Comparison of ENCODE assay signal across 2 cellular contexts in the genomic region with DNA sequence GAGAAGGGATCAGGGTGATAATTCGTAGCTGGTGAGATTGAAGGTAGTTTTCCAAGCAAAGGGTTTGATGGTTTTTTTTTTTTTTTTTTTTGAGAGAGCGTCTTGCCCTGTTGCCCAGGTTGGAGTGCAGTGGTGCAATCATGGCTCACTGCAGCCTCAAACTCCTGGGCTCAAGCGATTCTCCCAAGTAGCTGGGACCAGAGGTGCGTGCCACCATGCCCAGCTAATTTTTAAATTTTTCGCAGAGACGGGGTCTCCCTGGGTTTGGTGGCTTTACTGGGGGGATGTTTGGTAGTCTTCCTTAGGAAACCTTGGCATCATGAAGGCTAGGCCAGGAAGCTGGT.
TF ChIP-seq lines count a peak whose summit lies in the region.

No MANE protein-coding gene starts in this region.

TF ChIP-seq in GM23338, 12 proteins besides CTCF, POLR2A, EP300 and RAD21:
- TF ChIP-seq ZNF331 (CRISPR knock-in tag; IDR thresholded peaks at IDR 0.05; ENCODE audit: low read depth) = no peak
TF ChIP-seq in GM23338: peak in this region for 0.

TF ChIP-seq in HepG2, 621 proteins besides CTCF, POLR2A, EP300 and RAD21:
- no peak for TF ChIP-seq PHF8 (CRISPR knock-in tag; IDR thresholded peaks at IDR 0.05)
- no peak for TF ChIP-seq ZNF207 (IDR thresholded peaks at IDR 0.05; ENCODE audit: borderline replicate concordance)
- TF ChIP-seq NKX3-1 (CRISPR knock-in tag; IDR thresholded peaks at IDR 0.05) = no peak
- TF ChIP-seq TBL1XR1 (IDR thresholded peaks at IDR 0.05; ENCODE audit: borderline replicate concordance, low read length, partially characterized antibody) = no peak
- no peak for TF ChIP-seq GTF2F1 (IDR thresholded peaks at IDR 0.05; ENCODE audit: low read length)
- TF ChIP-seq THAP11 (CRISPR knock-in tag; IDR thresholded peaks at IDR 0.05) = no peak
- TF ChIP-seq NCOA2 (CRISPR knock-in tag; IDR thresholded peaks at IDR 0.05) = no peak
- no peak for TF ChIP-seq DNMT1 (CRISPR knock-in tag; IDR thresholded peaks at IDR 0.05)
- no peak for TF ChIP-seq ARNT (IDR thresholded peaks at IDR 0.05)
- TF ChIP-seq, protein P1, sequence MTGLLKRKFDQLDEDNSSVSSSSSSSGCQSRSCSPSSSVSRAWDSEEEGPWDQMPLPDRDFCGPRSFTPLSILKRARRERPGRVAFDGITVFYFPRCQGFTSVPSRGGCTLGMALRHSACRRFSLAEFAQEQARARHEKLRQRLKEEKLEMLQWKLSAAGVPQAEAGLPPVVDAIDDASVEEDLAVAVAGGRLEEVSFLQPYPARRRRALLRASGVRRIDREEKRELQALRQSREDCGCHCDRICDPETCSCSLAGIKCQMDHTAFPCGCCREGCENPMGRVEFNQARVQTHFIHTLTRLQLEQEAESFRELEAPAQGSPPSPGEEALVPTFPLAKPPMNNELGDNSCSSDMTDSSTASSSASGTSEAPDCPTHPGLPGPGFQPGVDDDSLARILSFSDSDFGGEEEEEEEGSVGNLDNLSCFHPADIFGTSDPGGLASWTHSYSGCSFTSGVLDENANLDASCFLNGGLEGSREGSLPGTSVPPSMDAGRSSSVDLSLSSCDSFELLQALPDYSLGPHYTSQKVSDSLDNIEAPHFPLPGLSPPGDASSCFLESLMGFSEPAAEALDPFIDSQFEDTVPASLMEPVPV (CRISPR knock-in tag; IDR thresholded peaks at IDR 0.05) = peak; percentile 13; the same call in 1 of the 2 replicates
- TF ChIP-seq, protein P2, sequence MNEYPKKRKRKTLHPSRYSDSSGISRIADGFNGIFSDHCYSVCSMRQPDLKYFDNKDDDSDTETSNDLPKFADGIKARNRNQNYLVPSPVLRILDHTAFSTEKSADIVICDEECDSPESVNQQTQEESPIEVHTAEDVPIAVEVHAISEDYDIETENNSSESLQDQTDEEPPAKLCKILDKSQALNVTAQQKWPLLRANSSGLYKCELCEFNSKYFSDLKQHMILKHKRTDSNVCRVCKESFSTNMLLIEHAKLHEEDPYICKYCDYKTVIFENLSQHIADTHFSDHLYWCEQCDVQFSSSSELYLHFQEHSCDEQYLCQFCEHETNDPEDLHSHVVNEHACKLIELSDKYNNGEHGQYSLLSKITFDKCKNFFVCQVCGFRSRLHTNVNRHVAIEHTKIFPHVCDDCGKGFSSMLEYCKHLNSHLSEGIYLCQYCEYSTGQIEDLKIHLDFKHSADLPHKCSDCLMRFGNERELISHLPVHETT (CRISPR knock-in tag; conservative IDR thresholded peaks at IDR 0.05) = no peak
- no peak for TF ChIP-seq MAF1 (CRISPR knock-in tag; IDR thresholded peaks at IDR 0.05; ENCODE audit: borderline replicate concordance)
- TF ChIP-seq RELA (CRISPR knock-in tag; IDR thresholded peaks at IDR 0.05) = no peak
- TF ChIP-seq, protein P3, sequence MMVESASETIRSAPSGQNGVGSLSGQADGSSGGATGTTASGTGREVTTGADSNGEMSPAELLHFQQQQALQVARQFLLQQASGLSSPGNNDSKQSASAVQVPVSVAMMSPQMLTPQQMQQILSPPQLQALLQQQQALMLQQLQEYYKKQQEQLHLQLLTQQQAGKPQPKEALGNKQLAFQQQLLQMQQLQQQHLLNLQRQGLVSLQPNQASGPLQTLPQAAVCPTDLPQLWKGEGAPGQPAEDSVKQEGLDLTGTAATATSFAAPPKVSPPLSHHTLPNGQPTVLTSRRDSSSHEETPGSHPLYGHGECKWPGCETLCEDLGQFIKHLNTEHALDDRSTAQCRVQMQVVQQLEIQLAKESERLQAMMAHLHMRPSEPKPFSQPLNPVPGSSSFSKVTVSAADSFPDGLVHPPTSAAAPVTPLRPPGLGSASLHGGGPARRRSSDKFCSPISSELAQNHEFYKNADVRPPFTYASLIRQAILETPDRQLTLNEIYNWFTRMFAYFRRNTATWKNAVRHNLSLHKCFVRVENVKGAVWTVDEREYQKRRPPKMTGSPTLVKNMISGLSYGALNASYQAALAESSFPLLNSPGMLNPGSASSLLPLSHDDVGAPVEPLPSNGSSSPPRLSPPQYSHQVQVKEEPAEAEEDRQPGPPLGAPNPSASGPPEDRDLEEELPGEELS (CRISPR knock-in tag; IDR thresholded peaks at IDR 0.05) = 0 out of 2 replicates have a peak, but pooled peaks have one; percentile 2
- TF ChIP-seq ZNF747 (CRISPR knock-in tag; IDR thresholded peaks at IDR 0.05; ENCODE audit: borderline replicate concordance) = 0 out of 2 replicates have a peak, but pooled peaks have one; percentile 49
- TF ChIP-seq YEATS4 (CRISPR knock-in tag; IDR thresholded peaks at IDR 0.05; ENCODE audit: borderline replicate concordance) = 0 out of 2 replicates have a peak, but pooled peaks have one; percentile 11
- no peak for TF ChIP-seq ZNF510 (CRISPR knock-in tag; IDR thresholded peaks at IDR 0.05; ENCODE audit: low read depth)
- TF ChIP-seq KLF6 (CRISPR knock-in tag; IDR thresholded peaks at IDR 0.05) = no peak
- 0 out of 4 replicates have a peak, but pooled peaks of 1 of the 2 experiments have one; percentile 4 for TF ChIP-seq KLF16 (CRISPR knock-in tag; IDR thresholded peaks at IDR 0.05)
- TF ChIP-seq, protein P4, sequence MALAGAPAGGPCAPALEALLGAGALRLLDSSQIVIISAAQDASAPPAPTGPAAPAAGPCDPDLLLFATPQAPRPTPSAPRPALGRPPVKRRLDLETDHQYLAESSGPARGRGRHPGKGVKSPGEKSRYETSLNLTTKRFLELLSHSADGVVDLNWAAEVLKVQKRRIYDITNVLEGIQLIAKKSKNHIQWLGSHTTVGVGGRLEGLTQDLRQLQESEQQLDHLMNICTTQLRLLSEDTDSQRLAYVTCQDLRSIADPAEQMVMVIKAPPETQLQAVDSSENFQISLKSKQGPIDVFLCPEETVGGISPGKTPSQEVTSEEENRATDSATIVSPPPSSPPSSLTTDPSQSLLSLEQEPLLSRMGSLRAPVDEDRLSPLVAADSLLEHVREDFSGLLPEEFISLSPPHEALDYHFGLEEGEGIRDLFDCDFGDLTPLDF (CRISPR knock-in tag; IDR thresholded peaks at IDR 0.05) = no peak
- TF ChIP-seq ZBTB3 (CRISPR knock-in tag; IDR thresholded peaks at IDR 0.05; ENCODE audit: borderline replicate concordance, low read depth) = 0 out of 2 replicates have a peak, but pooled peaks have one; percentile 1
- no peak for TF ChIP-seq ZSCAN12 (CRISPR knock-in tag; IDR thresholded peaks at IDR 0.05)
- TF ChIP-seq ZNF644 (CRISPR knock-in tag; IDR thresholded peaks at IDR 0.05; ENCODE audit: low read depth) = no peak
- no peak for TF ChIP-seq RXRA (CRISPR knock-in tag; IDR thresholded peaks at IDR 0.05)
- no peak for TF ChIP-seq ZFP62 (CRISPR knock-in tag; IDR thresholded peaks at IDR 0.05)
- no peak for TF ChIP-seq KMT2A (CRISPR knock-in tag; IDR thresholded peaks at IDR 0.05)
- TF ChIP-seq MAFG (CRISPR knock-in tag; IDR thresholded peaks at IDR 0.05) = no peak
- no peak for TF ChIP-seq XRCC5 (optimal IDR thresholded peaks at IDR 0.05; ENCODE audit: low read length)
- TF ChIP-seq GATAD1 (CRISPR knock-in tag; IDR thresholded peaks at IDR 0.05) = no peak
